In genomic region chr9:89543057-89543456, GRCh38 we compare ENCODE assay signal across 28 cellular contexts. TPM values are rescaled to one million over a fixed set of nuclear protein-coding genes. Genes with fewer than 3 reads are reported as not detected.
A peak's percentile ranks its signal among the peaks of the same experiment; 100 is the strongest.
DNase-seq lines count a peak whose midpoint lies in the region; ATAC-seq and TF ChIP-seq lines count a peak whose summit lies in the region.
"Had no signal": no experiment of that assay in that cellular context is flagged by ENCODE, and none has a peak within 500 bp of the region (broad histone marks: within the 10 kb centered on the region; RNA-seq: fewer than 3 reads in every experiment).

No MANE protein-coding gene starts in this region.

- no peak for TF ChIP-seq CTCF in natural killer cell (IDR thresholded peaks at IDR 0.05)
- TF ChIP-seq CTCF in brain (conservative IDR thresholded peaks at IDR 0.05) = no peak
- no peak for TF ChIP-seq CTCF in neural progenitor cell (IDR thresholded peaks at IDR 0.05)

- no peak for ATAC-seq in natural killer cell treated with Interleukin-12 subunit alpha and Interleukin-12 subunit beta and Interleukin-15 and Interleukin-18, amount 100 ng/mL, for 72 hours
- ATAC-seq in natural killer cell = no peak
- no peak for ATAC-seq in HG03342 (IDR thresholded peaks at IDR 0.05; ENCODE audit: unreplicated experiment)
- ATAC-seq: A549 had no signal

- no peak overlapping the region for H3K4me2 ChIP-seq in neural progenitor cell
- H3K4me2 ChIP-seq: A549 had no signal

- no peak overlapping the region for H3K4me3 ChIP-seq in neural progenitor cell
- H3K4me3 ChIP-seq: A549, adrenal gland, esophagus muscularis mucosa, HAP-1, lung, Peyer's patch, sigmoid colon, SJCRH30, tibial artery had no signal

- peaks cover 19% of the 10 kb centered on the region for H3K36me3 Mint-ChIP-seq in natural killer cell treated with Interleukin-12 subunit alpha and Interleukin-12 subunit beta and Interleukin-15 and Interleukin-18, amount 100 ng/mL, for 72 hours
- peaks cover 10% of the 10 kb centered on the region for H3K36me3 Mint-ChIP-seq in natural killer cell
- H3K36me3 Mint-ChIP-seq in brain = no peaks in the 10 kb centered on the region
- no peaks in the 10 kb centered on the region for H3K36me3 Mint-ChIP-seq in neural progenitor cell

- peak overlapping the region; percentile 35 to 72 for H3K27ac Mint-ChIP-seq in natural killer cell treated with Interleukin-12 subunit alpha and Interleukin-12 subunit beta and Interleukin-15 and Interleukin-18, amount 100 ng/mL, for 72 hours
- H3K27ac Mint-ChIP-seq in natural killer cell = no peak overlapping the region
- H3K27ac Mint-ChIP-seq in brain = peak overlapping the region in 4 of 5 experiments; percentile 17 to 94 (median 63)
- peak overlapping the region; percentile 17 for H3K27ac Mint-ChIP-seq in neural progenitor cell
- H3K27ac Mint-ChIP-seq: activated T-cell treated with anti-CD3 and anti-CD28 coated beads, Interleukin-2, amount 50 U/mL, for 24 hours had no signal

- no peak for DNase-seq in natural killer cell treated with Interleukin-12 subunit alpha and Interleukin-12 subunit beta and Interleukin-15 and Interleukin-18, amount 100 ng/mL, for 72 hours (ENCODE audit: low spot score)
- no peak for DNase-seq in natural killer cell
- DNase-seq in neural progenitor cell (ENCODE audit: low spot score) = no peak
- DNase-seq in retina = no peak
- no peak for DNase-seq in NCI-H510A (lab: John Stamatoyannopoulos, UW)
- no peak for DNase-seq in T-helper 2 cell
- DNase-seq: activated CD4-positive, CD25-positive, alpha-beta regulatory T cell treated with anti-CD3 and anti-CD28 coated beads, Interleukin-2, amount 50 U/mL, for 72 hours; activated naive CD4-positive, alpha-beta T cell; activated T-cell treated with anti-CD3 and anti-CD28 coated beads, Interleukin-2, amount 50 U/mL, for 24 hours; adrenal gland; AML-193; brain microvascular endothelial cell; DMS53; IMR-90; NCI-H2029; NCI-H2227 treated with DMSO at 0.1 percent for 48 hours; sigmoid colon; SJCRH30; stimulated activated naive CD8-positive, alpha-beta T cell treated with anti-CD3 and anti-CD28 coated beads, Interleukin-15, Interleukin-2, amounts not matched to agents 100 U/mL and 50 U/mL, for 24 hours; tibial artery had no signal

- H3K36me3 ChIP-seq in neural progenitor cell = no peaks in the 10 kb centered on the region
- H3K36me3 ChIP-seq: adrenal gland, brain microvascular endothelial cell, esophagus muscularis mucosa, HAP-1, Peyer's patch, sigmoid colon, SJCRH30, tibial artery had no signal

- no peaks in the 10 kb centered on the region for H3K27me3 Mint-ChIP-seq in natural killer cell treated with Interleukin-12 subunit alpha and Interleukin-12 subunit beta and Interleukin-15 and Interleukin-18, amount 100 ng/mL, for 72 hours
- H3K27me3 Mint-ChIP-seq in natural killer cell (ENCODE audit: low read depth in 2 of 2) (no peaks in the 10 kb centered on the region), brain (peaks cover 4% of the 10 kb centered on the region), neural progenitor cell (ENCODE audit: insufficient read depth, low read depth) (peaks cover 3% of the 10 kb centered on the region)
- H3K27me3 Mint-ChIP-seq: activated T-cell treated with anti-CD3 and anti-CD28 coated beads, Interleukin-2, amount 50 U/mL, for 24 hours had no signal

- intact Hi-C loops in natural killer cell (cut with micrococcal nuclease) = no loop called here

- no peaks in the 10 kb centered on the region for H3K4me1 ChIP-seq in neural progenitor cell
- H3K4me1 ChIP-seq: A549, adrenal gland, esophagus muscularis mucosa, foreskin keratinocyte, HAP-1, sigmoid colon, SJCRH30, tibial artery had no signal

- peaks cover 43 to 44% of the 10 kb centered on the region in 2 donors for H3K4me1 Mint-ChIP-seq in natural killer cell treated with Interleukin-12 subunit alpha and Interleukin-12 subunit beta and Interleukin-15 and Interleukin-18, amount 100 ng/mL, for 72 hours (ENCODE audit: low read depth in 2 of 2)
- H3K4me1 Mint-ChIP-seq in natural killer cell (peaks cover 44 to 47% of the 10 kb centered on the region in 2 donors), brain (peaks cover 12% of the 10 kb centered on the region), neural progenitor cell (no peaks in the 10 kb centered on the region)

- no peaks in the 10 kb centered on the region for H3K79me2 ChIP-seq in neural progenitor cell (ENCODE audit: low read depth)

- no peak overlapping the region for H3K9ac ChIP-seq in neural progenitor cell

- no peak overlapping the region for H2AFZ ChIP-seq in neural progenitor cell (replicated peaks)

- H3K27ac ChIP-seq in neural progenitor cell = no peak overlapping the region
- H3K27ac ChIP-seq: A549, adrenal gland, brain microvascular endothelial cell, esophagus muscularis mucosa, foreskin keratinocyte, sigmoid colon, SJCRH30, tibial artery had no signal

- H3K9me3 ChIP-seq in neural progenitor cell (ENCODE audit: low read depth) = peaks cover 6% of the 10 kb centered on the region
- H3K9me3 ChIP-seq: adrenal gland, HAP-1, Peyer's patch had no signal

- no peaks in the 10 kb centered on the region for H4K20me1 ChIP-seq in neural progenitor cell (ENCODE audit: low read depth)

- peaks cover 6% of the 10 kb centered on the region for H3K9me3 Mint-ChIP-seq in natural killer cell treated with Interleukin-12 subunit alpha and Interleukin-12 subunit beta and Interleukin-15 and Interleukin-18, amount 100 ng/mL, for 72 hours
- H3K9me3 Mint-ChIP-seq in natural killer cell (peaks cover 4 to 10% of the 10 kb centered on the region in 2 donors), brain (peaks cover 13 to 20% (median 15%) of the 10 kb centered on the region in 5 experiments), neural progenitor cell (peaks cover 12% of the 10 kb centered on the region)

- no peaks in the 10 kb centered on the region for H3F3A ChIP-seq in neural progenitor cell (ENCODE audit: low read depth)

- H3K4me3 Mint-ChIP-seq in natural killer cell treated with Interleukin-12 subunit alpha and Interleukin-12 subunit beta and Interleukin-15 and Interleukin-18, amount 100 ng/mL, for 72 hours = no peak overlapping the region
- H3K4me3 Mint-ChIP-seq in natural killer cell (no peak overlapping the region), brain (no peak overlapping the region), neural progenitor cell (no peak overlapping the region)
- H3K4me3 Mint-ChIP-seq: activated T-cell treated with anti-CD3 and anti-CD28 coated beads, Interleukin-2, amount 50 U/mL, for 24 hours had no signal

- no peaks in the 10 kb centered on the region for H3K27me3 ChIP-seq in neural progenitor cell
- H3K27me3 ChIP-seq: adrenal gland, brain microvascular endothelial cell, Peyer's patch, SJCRH30 had no signal

RNA-seq across cellular contexts. Expression of gene SEMA4D, which starts 45.1 kb away (rescaled TPM):
- total RNA-seq in natural killer cell treated with Interleukin-12 subunit alpha and Interleukin-12 subunit beta and Interleukin-15 and Interleukin-18, amount 100 ng/mL, for 72 hours = 100 to 1,000 TPM; 169 to 237 TPM
- total RNA-seq in natural killer cell (100 to 1,000 TPM; 354 to 448 (median 420) TPM), neural progenitor cell (ENCODE audit: low replicate concordance) (19.1 and 24.9 TPM in 2 replicates)
- polyA plus RNA-seq in brain (ENCODE audit: insufficient read depth, low read depth, low replicate concordance) = 91.5 TPM
- total RNA-seq: SJCRH30 had no signal

Comparison
In these comparisons a context has a peak if more than half of its experiments do, and no peak if none do; other contexts are left out.
1. H3K27ac Mint-ChIP-seq: peak in natural killer cell treated with Interleukin-12 subunit alpha and Interleukin-12 subunit beta and Interleukin-15 and Interleukin-18, amount 100 ng/mL, for 72 hours (2 of 2), brain (4 of 5) and neural progenitor cell (single experiment); none in natural killer cell (0 of 2).